Comparison of ENCODE assay signal across 17 cellular contexts in the genomic region with DNA sequence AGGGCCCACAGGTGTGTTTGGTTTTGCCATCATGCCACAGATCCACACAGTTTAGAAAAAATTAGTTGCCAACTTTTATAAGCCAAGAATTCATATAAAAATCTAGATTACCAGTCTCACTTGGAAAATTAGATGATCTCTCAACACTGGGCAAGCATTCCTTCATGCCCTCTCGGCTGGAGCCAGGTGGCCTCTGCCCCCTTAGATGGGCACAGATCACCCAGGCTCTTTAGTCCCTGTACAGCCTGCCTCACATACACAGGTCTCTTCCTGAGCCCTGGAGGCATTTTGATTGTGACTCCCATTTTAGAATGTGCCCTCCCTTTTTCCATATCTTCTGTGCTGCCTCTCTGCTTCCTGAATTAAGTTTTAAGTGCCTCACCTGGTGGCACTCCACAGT.
"Had no signal": no experiment of that assay in that cellular context is flagged by ENCODE, and none has a peak within 500 bp of the region (broad histone marks: within the 10 kb centered on the region; RNA-seq: fewer than 3 reads in every experiment).

No MANE protein-coding gene starts in this region.

- FAIRE-seq: endometrium had no signal

- H3K4me3 ChIP-seq: coronary artery, esophagus muscularis mucosa, right atrium auricular region, thoracic aorta had no signal

- H3K9me3 ChIP-seq: esophagus muscularis mucosa, gastrocnemius medialis, thoracic aorta had no signal

- H3K27me3 ChIP-seq: esophagus muscularis mucosa, gastrocnemius medialis, right atrium auricular region had no signal

- DNase-seq: central memory CD4-positive, alpha-beta T cell; effector memory CD4-positive, alpha-beta T cell; gastrocnemius medialis; glutamatergic neuron; islet precursor cell; left ventricle myocardium superior; mesendoderm; natural killer cell; stimulated activated CD4-positive, alpha-beta T cell treated with anti-CD3 and anti-CD28 coated beads, Interleukin-4, amount 100 ng/mL, for 1 hour; substantia nigra; trophoblast cell had no signal

- ATAC-seq: gastrocnemius medialis; left ventricle myocardium superior; natural killer cell; stimulated activated memory B cell treated with anti-CD40 and anti-IgM and Interleukin-4, amounts not matched to agents 10 μg/mL and 1 μg/mL and 100 μg/mL, for 72 hours had no signal

- H3K4me1 ChIP-seq: right atrium auricular region had no signal

- H3K27ac ChIP-seq: coronary artery, esophagus muscularis mucosa, gastrocnemius medialis, right atrium auricular region, thoracic aorta had no signal
